9 cellular contexts compared by ENCODE assay signal in genomic region chr16:85372627-85373372, GRCh38.
DNase-seq lines count a peak whose midpoint lies in the region; TF ChIP-seq lines count a peak whose summit lies in the region.
"Had no signal": no experiment of that assay in that cellular context is flagged by ENCODE, and none has a peak within 500 bp of the region (broad histone marks: within the 10 kb centered on the region; RNA-seq: fewer than 3 reads in every experiment).

No MANE protein-coding gene starts in this region.

- H3K27me3 ChIP-seq in adrenal gland (no peaks in the 10 kb centered on the region), H7 (ENCODE audit: control insufficient read depth, insufficient read depth, low read length) (no peaks in the 10 kb centered on the region)
- H3K27me3 ChIP-seq: Peyer's patch had no signal

- H3K4me3 ChIP-seq in adrenal gland = no peak overlapping the region
- H3K4me3 ChIP-seq in H7 (ENCODE audit: insufficient read depth, low read depth, low read length) = no peak overlapping the region
- H3K4me3 ChIP-seq: Peyer's patch had no signal

- TF ChIP-seq POLR2A in adrenal gland (IDR thresholded peaks at IDR 0.05) = peak in 1 of 2 donors; percentile 54

- WGBS in adrenal gland, 4 donors = 56 to 60% (median 59%) methylated on average over 13 to 15 of the region's 15 CpGs

- DNase-seq in AG09319 (ENCODE audit: extremely low read depth, low read depth) (peak; percentile 30), KG1 (lab: John Stamatoyannopoulos, UW) (peak; percentile 26), adrenal gland (peak; percentile 61 to 92 (median 88)), myocyte (ENCODE audit: low read depth) (peak; percentile 43), H7 (no peak), NCI-H2196 treated with DMSO at 0.1 percent for 48 hours (lab: John Stamatoyannopoulos, UW; ENCODE audit: unreplicated experiment) (no peak), caudate nucleus (lab: John Stamatoyannopoulos, UW) (no peak), NCI-H2107 (lab: John Stamatoyannopoulos, UW) (no peak)

- TF ChIP-seq CTCF in AG09319 (IDR thresholded peaks at IDR 0.05; ENCODE audit: low read depth, low read length) = no peak
- no peak for TF ChIP-seq CTCF in adrenal gland (IDR thresholded peaks at IDR 0.05)

- intact Hi-C loops in adrenal gland (cut with DNase I) = no loop called here

- no peaks in the 10 kb centered on the region for H3K9me3 ChIP-seq in adrenal gland (replicated peaks in 1 of 3)
- H3K9me3 ChIP-seq: Peyer's patch had no signal

- H3K27ac ChIP-seq in adrenal gland (peak overlapping the region; percentile 53 to 92 (median 72)), caudate nucleus (ENCODE audit: low read depth, low read length) (no peak overlapping the region)

- peaks cover 48 to 86% of the 10 kb centered on the region in 2 donors for H3K4me1 ChIP-seq in adrenal gland (replicated peaks in 1 of 2)

- H3K36me3 ChIP-seq in adrenal gland (replicated peaks in 1 of 2) (no peaks in the 10 kb centered on the region), H7 (replicated peaks; ENCODE audit: control insufficient read depth, insufficient read depth, low read length) (no peaks in the 10 kb centered on the region)
- H3K36me3 ChIP-seq: Peyer's patch had no signal

Comparison
In these comparisons a context has a peak if more than half of its experiments do, and no peak if none do; other contexts are left out.
1. DNase-seq: peak in AG09319 (single experiment), KG1 (single experiment), adrenal gland (7 of 7) and myocyte (single experiment); none in H7 (single experiment), NCI-H2196 treated with DMSO at 0.1 percent for 48 hours (single experiment), caudate nucleus (0 of 61) and NCI-H2107 (single experiment).